Comparison of ENCODE assay signal across 10 cellular contexts in the genomic region with DNA sequence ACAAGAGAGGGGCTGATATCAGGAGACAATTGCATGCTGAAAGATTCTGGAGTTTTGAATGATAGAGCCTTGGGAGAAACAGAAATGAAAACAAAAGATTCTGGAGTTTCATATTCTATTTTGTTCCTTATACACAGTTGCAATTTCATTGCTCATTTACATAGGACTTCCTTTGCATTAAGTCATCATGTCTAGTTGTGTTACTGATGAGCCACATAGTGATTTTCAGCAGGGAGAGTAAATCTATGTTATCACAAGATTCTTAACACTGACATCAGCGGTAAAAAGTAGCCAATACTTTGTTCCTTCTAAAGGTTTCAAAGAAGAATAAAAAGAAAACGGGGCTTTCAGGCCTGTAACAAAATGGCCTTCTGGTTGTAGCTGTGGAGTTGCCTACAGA. TPM values are rescaled to one million over a fixed set of nuclear protein-coding genes. Genes with fewer than 3 reads are reported as not detected.
DNase-seq lines count a peak whose midpoint lies in the region; ATAC-seq and TF ChIP-seq lines count a peak whose summit lies in the region.
"Had no signal": no experiment of that assay in that cellular context is flagged by ENCODE, and none has a peak within 500 bp of the region (broad histone marks: within the 10 kb centered on the region; RNA-seq: fewer than 3 reads in every experiment).

No MANE protein-coding gene starts in this region.

- CTCF ChIA-PET in activated CD4-positive, alpha-beta T cell treated with anti-CD3 and anti-CD28 coated beads for 36 hours (lab: Charles Lee) = interaction anchor here (0.6 to 0.9 kb wide), 5 partner anchors 16 to 221 kb away, joined by 3 to 4 read pairs (median 3); no protein-coding TSS in a partner anchor
- CTCF ChIA-PET in activated CD8-positive, alpha-beta T cell treated with anti-CD3 and anti-CD28 coated beads for 36 hours (lab: Charles Lee) = no interaction called here

- POLR2A ChIA-PET in activated CD4-positive, alpha-beta T cell treated with anti-CD3 and anti-CD28 coated beads for 36 hours (lab: Charles Lee) = no interaction called here
- POLR2A ChIA-PET in activated CD8-positive, alpha-beta T cell treated with anti-CD3 and anti-CD28 coated beads for 36 hours (lab: Charles Lee) = no interaction called here

- H3K4me3 ChIP-seq in lower leg skin (ENCODE audit: low read depth, poor library complexity, severe bottlenecking) = no peak overlapping the region
- H3K4me3 ChIP-seq: SJSA1 had no signal

- DNase-seq in activated CD4-positive, alpha-beta T cell treated with anti-CD3 and anti-CD28 coated beads for 36 hours = no peak
- DNase-seq in activated CD4-positive, alpha-beta T cell treated with anti-CD3 and anti-CD28 coated beads, Interleukin-2, amount 50 U/mL, for 1 hour = no peak
- DNase-seq in activated CD8-positive, alpha-beta T cell treated with anti-CD3 and anti-CD28 coated beads for 36 hours = no peak
- no peak for DNase-seq in stimulated activated effector memory CD8-positive, alpha-beta T cell treated with anti-CD3 and anti-CD28 coated beads, Interleukin-12 subunit alpha, Interleukin-12 subunit beta, amount 100 ng/mL, for 72 hours (ENCODE audit: low spot score in 2 of 2)
- DNase-seq in activated CD8-positive, alpha-beta memory T cell treated with anti-CD3 and anti-CD28 coated beads for 24 hours = no peak
- DNase-seq in NCI-H510A treated with DMSO at 0.1 percent for 48 hours (lab: John Stamatoyannopoulos, UW) = no peak
- no peak for DNase-seq in lower leg skin (ENCODE audit: low spot score in 2 of 2)
- DNase-seq: ACHN had no signal

- H3K9me3 Mint-ChIP-seq in activated CD4-positive, alpha-beta T cell treated with anti-CD3 and anti-CD28 coated beads for 36 hours (ENCODE audit: low read depth) = no peaks in the 10 kb centered on the region
- H3K9me3 Mint-ChIP-seq in activated CD8-positive, alpha-beta T cell treated with anti-CD3 and anti-CD28 coated beads for 36 hours = no peaks in the 10 kb centered on the region
- H3K9me3 Mint-ChIP-seq in stimulated activated effector memory CD8-positive, alpha-beta T cell treated with anti-CD3 and anti-CD28 coated beads, Interleukin-12 subunit alpha, Interleukin-12 subunit beta, amount 100 ng/mL, for 72 hours = no peaks in the 10 kb centered on the region

- 74 to 81% methylated on average over 2 of the region's 2 CpGs for WGBS in lower leg skin, 2 donors

- no peak for TF ChIP-seq CTCF in activated CD8-positive, alpha-beta T cell treated with anti-CD3 and anti-CD28 coated beads for 36 hours (IDR thresholded peaks at IDR 0.05)
- TF ChIP-seq CTCF in lower leg skin (IDR thresholded peaks at IDR 0.05) = no peak

- intact Hi-C loops in activated CD4-positive, alpha-beta T cell treated with anti-CD3 and anti-CD28 coated beads for 36 hours (cut with DNase I, micrococcal nuclease) = loop anchor here in 1 of 2 experiments (1.0 kb wide), 1 partner anchor 46 kb away; no protein-coding TSS in a partner anchor
- intact Hi-C loops in activated CD8-positive, alpha-beta T cell treated with anti-CD3 and anti-CD28 coated beads for 36 hours (cut with micrococcal nuclease) = no loop called here
- intact Hi-C loops in lower leg skin (cut with DNase I; ENCODE audit: low total_unique reads) = no loop called here

- peaks cover 9% of the 10 kb centered on the region for H3K36me3 Mint-ChIP-seq in activated CD4-positive, alpha-beta T cell treated with anti-CD3 and anti-CD28 coated beads for 36 hours (ENCODE audit: low read depth)
- peaks cover 5% of the 10 kb centered on the region for H3K36me3 Mint-ChIP-seq in activated CD8-positive, alpha-beta T cell treated with anti-CD3 and anti-CD28 coated beads for 36 hours (ENCODE audit: low read depth)
- H3K36me3 Mint-ChIP-seq in stimulated activated effector memory CD8-positive, alpha-beta T cell treated with anti-CD3 and anti-CD28 coated beads, Interleukin-12 subunit alpha, Interleukin-12 subunit beta, amount 100 ng/mL, for 72 hours = peaks cover 35% of the 10 kb centered on the region

- no peaks in the 10 kb centered on the region for H3K27me3 Mint-ChIP-seq in activated CD4-positive, alpha-beta T cell treated with anti-CD3 and anti-CD28 coated beads for 36 hours
- no peaks in the 10 kb centered on the region for H3K27me3 Mint-ChIP-seq in activated CD8-positive, alpha-beta T cell treated with anti-CD3 and anti-CD28 coated beads for 36 hours

- peaks cover 81% of the 10 kb centered on the region for H3K4me1 Mint-ChIP-seq in activated CD4-positive, alpha-beta T cell treated with anti-CD3 and anti-CD28 coated beads for 36 hours
- H3K4me1 Mint-ChIP-seq in activated CD8-positive, alpha-beta T cell treated with anti-CD3 and anti-CD28 coated beads for 36 hours (ENCODE audit: low read depth) = peaks cover 68% of the 10 kb centered on the region
- peaks cover 74% of the 10 kb centered on the region for H3K4me1 Mint-ChIP-seq in stimulated activated effector memory CD8-positive, alpha-beta T cell treated with anti-CD3 and anti-CD28 coated beads, Interleukin-12 subunit alpha, Interleukin-12 subunit beta, amount 100 ng/mL, for 72 hours

- TF ChIP-seq POLR2A in lower leg skin (IDR thresholded peaks at IDR 0.05) = no peak

- peak overlapping the region; percentile 49 for H3K4me3 Mint-ChIP-seq in activated CD4-positive, alpha-beta T cell treated with anti-CD3 and anti-CD28 coated beads for 36 hours
- H3K4me3 Mint-ChIP-seq in activated CD8-positive, alpha-beta T cell treated with anti-CD3 and anti-CD28 coated beads for 36 hours = peak overlapping the region; percentile 64
- H3K4me3 Mint-ChIP-seq in stimulated activated effector memory CD8-positive, alpha-beta T cell treated with anti-CD3 and anti-CD28 coated beads, Interleukin-12 subunit alpha, Interleukin-12 subunit beta, amount 100 ng/mL, for 72 hours = peak overlapping the region; percentile 51

- H3K27ac Mint-ChIP-seq in activated CD4-positive, alpha-beta T cell treated with anti-CD3 and anti-CD28 coated beads for 36 hours = peak overlapping the region; percentile 69
- H3K27ac Mint-ChIP-seq in activated CD8-positive, alpha-beta T cell treated with anti-CD3 and anti-CD28 coated beads for 36 hours = peak overlapping the region; percentile 92
- peak overlapping the region; percentile 63 for H3K27ac Mint-ChIP-seq in stimulated activated effector memory CD8-positive, alpha-beta T cell treated with anti-CD3 and anti-CD28 coated beads, Interleukin-12 subunit alpha, Interleukin-12 subunit beta, amount 100 ng/mL, for 72 hours

- ATAC-seq in activated CD4-positive, alpha-beta T cell treated with anti-CD3 and anti-CD28 coated beads for 36 hours = peak; percentile 71
- peak; percentile 52 for ATAC-seq in HG03045 (IDR thresholded peaks at IDR 0.05; ENCODE audit: unreplicated experiment)
- ATAC-seq in activated CD8-positive, alpha-beta T cell treated with anti-CD3 and anti-CD28 coated beads for 36 hours = peak; percentile 72
- ATAC-seq in stimulated activated effector memory CD8-positive, alpha-beta T cell treated with anti-CD3 and anti-CD28 coated beads, Interleukin-12 subunit alpha, Interleukin-12 subunit beta, amount 100 ng/mL, for 72 hours = peak; percentile 79

RNA-seq across cellular contexts. Expression of gene ADAM17, which starts 7.1 kb away (rescaled TPM):
- total RNA-seq in activated CD4-positive, alpha-beta T cell treated with anti-CD3 and anti-CD28 coated beads for 36 hours = 10 to 100 TPM; 20.2 to 23.1 TPM
- 10 to 100 TPM; 14.2 to 15.9 TPM for total RNA-seq in activated CD8-positive, alpha-beta T cell treated with anti-CD3 and anti-CD28 coated beads for 36 hours
- total RNA-seq in lower leg skin = 10 to 100 TPM; 23.0 to 29.8 (median 27.5) TPM
